Comparison of ENCODE assay signal across 8 cellular contexts in the genomic region with DNA sequence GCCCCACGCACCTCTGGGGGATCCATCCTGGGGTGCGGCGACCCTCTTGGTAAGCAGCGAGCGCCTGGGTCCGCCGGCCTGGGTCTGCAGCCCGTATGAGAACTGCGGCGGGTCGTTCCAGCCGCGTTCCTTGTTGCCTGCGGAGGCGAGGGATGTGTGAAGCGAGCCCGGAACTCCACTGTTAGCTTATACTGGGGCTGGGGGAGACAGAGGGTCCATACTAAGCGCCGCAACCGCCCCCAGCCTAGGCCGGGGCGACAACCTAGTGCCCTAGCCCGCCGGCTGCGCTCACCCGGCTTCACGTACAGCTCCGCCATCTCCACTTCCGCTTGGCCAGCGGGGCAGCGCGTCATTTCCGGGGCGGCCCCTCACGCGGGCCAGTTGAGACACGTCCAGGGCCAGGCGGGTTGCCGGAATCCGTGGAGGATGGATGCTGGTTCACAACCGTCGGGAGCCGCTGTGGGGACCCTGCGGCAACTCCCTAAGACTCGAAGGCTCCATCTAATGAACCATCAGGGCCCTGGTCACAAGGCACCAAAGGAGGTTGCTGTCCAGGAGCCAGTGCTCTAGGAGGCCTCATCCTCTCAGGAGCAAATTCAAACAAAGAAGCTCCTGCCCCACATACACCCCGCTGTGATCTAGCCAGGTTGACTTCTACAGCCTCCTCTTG. TPM values are rescaled to one million over a fixed set of nuclear protein-coding genes. Genes with fewer than 3 reads are reported as not detected.
A peak's percentile ranks its signal among the peaks of the same experiment; 100 is the strongest.
DNase-seq lines count a peak whose midpoint lies in the region; ATAC-seq and TF ChIP-seq lines count a peak whose summit lies in the region.

A gene (minus strand): TSS at position 338 of the 670 bp plus-strand sequence. CDS start 21 bp downstream, at position 317.

- BruUV-seq in PC-3 (replicated peaks; lab: Mats Ljungman, UMichigan): no TSS peak

- peaks cover 2% of the 10 kb centered on the region for H3K36me3 Mint-ChIP-seq in IgD-negative memory B cell
- H3K36me3 Mint-ChIP-seq in activated T-cell treated with anti-CD3 and anti-CD28 coated beads, Interleukin-2, amount 50 U/mL, for 4 hours (ENCODE audit: insufficient read depth): peaks cover 12% of the 10 kb centered on the region

- H3K9me3 Mint-ChIP-seq in IgD-negative memory B cell: no peaks in the 10 kb centered on the region
- H3K9me3 Mint-ChIP-seq in activated T-cell treated with anti-CD3 and anti-CD28 coated beads, Interleukin-2, amount 50 U/mL, for 4 hours: no peaks in the 10 kb centered on the region

- H3K9me3 ChIP-seq in PC-3 (ENCODE audit: low read length): no peaks in the 10 kb centered on the region
- no peaks in the 10 kb centered on the region for H3K9me3 ChIP-seq in muscle layer of duodenum (ENCODE audit: control insufficient read depth in 1 of 2, low read length in 2 of 2)

- intact Hi-C loops in PC-3 (cut with micrococcal nuclease): no loop called here

- peak within 1 kb of the TSS; percentile 92 to 98 (median 96) for H3K4me3 Mint-ChIP-seq in IgD-negative memory B cell
- H3K4me3 Mint-ChIP-seq in activated T-cell treated with anti-CD3 and anti-CD28 coated beads, Interleukin-2, amount 50 U/mL, for 4 hours: peak within 1 kb of the TSS; percentile 90

- H3K27me3 Mint-ChIP-seq in IgD-negative memory B cell: no peaks in the 10 kb centered on the region
- H3K27me3 Mint-ChIP-seq in activated T-cell treated with anti-CD3 and anti-CD28 coated beads, Interleukin-2, amount 50 U/mL, for 4 hours (ENCODE audit: low read depth): no peaks in the 10 kb centered on the region

- H3K36me3 ChIP-seq in PC-3 (ENCODE audit: low read depth, low read length) (no peaks in the 10 kb centered on the region), muscle layer of duodenum (ENCODE audit: control insufficient read depth in 1 of 2, insufficient read depth in 2 of 2, low read length in 2 of 2) (peaks cover 9 to 22% of the 10 kb centered on the region in 2 donors)

- peak within 1 kb of the TSS; percentile 76 for H2AFZ ChIP-seq in PC-3 (ENCODE audit: low read length)

- H3K27me3 ChIP-seq in PC-3 (ENCODE audit: low read length): no peaks in the 10 kb centered on the region
- no peaks in the 10 kb centered on the region for H3K27me3 ChIP-seq in muscle layer of duodenum (ENCODE audit: low read depth, low read length)

- CTCF ChIA-PET in PC-3 (lab: Charles Lee): no interaction called here

- POLR2A ChIA-PET in PC-3 (lab: Charles Lee; ENCODE audit: unreplicated experiment): interaction anchor here (0.6 to 0.7 kb wide), 3 partner anchors 17 to 246 kb away, joined by 4 to 5 read pairs (median 4); no protein-coding TSS in a partner anchor

- no peaks in the 10 kb centered on the region for H3K9me2 ChIP-seq in PC-3 (replicated peaks; ENCODE audit: low read length)

- H3K4me3 ChIP-seq in PC-3 (ENCODE audit: low read length) (peak within 1 kb of the TSS; percentile 90), muscle layer of duodenum (ENCODE audit: low read depth in 1 of 2, low read length in 2 of 2) (peak within 1 kb of the TSS; percentile 78 to 94)

- H3K4me2 ChIP-seq in PC-3 (ENCODE audit: low read length): peak within 1 kb of the TSS; percentile 92

- H4K20me1 ChIP-seq in PC-3 (ENCODE audit: low read length): no peaks in the 10 kb centered on the region

- H3K4me1 ChIP-seq in PC-3 (ENCODE audit: insufficient read depth, low read length) (peaks cover 31% of the 10 kb centered on the region), muscle layer of duodenum (ENCODE audit: control insufficient read depth in 1 of 2, insufficient read depth in 2 of 2, low read length in 2 of 2) (peaks cover 11 to 20% of the 10 kb centered on the region in 2 donors)

- H3K27ac Mint-ChIP-seq in IgD-negative memory B cell: peak within 1 kb of the TSS; percentile 93 to 98 (median 93)

- peak within 1 kb of the TSS; percentile 93 for H3K9ac ChIP-seq in PC-3 (ENCODE audit: low read length)

- no peak for TF ChIP-seq CTCF in PC-3 (conservative IDR thresholded peaks at IDR 0.05; ENCODE audit: low read depth, low read length)

- DNase-seq in DMS153 treated with DMSO at 0.1 percent for 48 hours (lab: John Stamatoyannopoulos, UW; ENCODE audit: unreplicated experiment) (peak; percentile 42), PC-3 (peak; percentile 90)
- peak; percentile 73 for DNase-seq in activated T-cell treated with anti-CD3 and anti-CD28 coated beads, Interleukin-2, amount 50 U/mL, for 4 hours
- peak; percentile 77 for DNase-seq in stimulated activated CD8-positive, alpha-beta memory T cell treated with anti-CD3 and anti-CD28 coated beads, Interleukin-7, amount 100 ng/mL, for 24 hours (ENCODE audit: low read depth)

- H3F3A ChIP-seq in PC-3 (ENCODE audit: low read length, unreplicated experiment): no peaks in the 10 kb centered on the region

- peak; percentile 95 for ATAC-seq in GM21576 (IDR thresholded peaks at IDR 0.05; ENCODE audit: unreplicated experiment)
- ATAC-seq in PC-3: peak; percentile 95
- peak; percentile 94 to 97 for ATAC-seq in activated T-cell treated with anti-CD3 and anti-CD28 coated beads, Interleukin-2, amount 50 U/mL, for 4 hours
- ATAC-seq in esophagus mucosa: peak; percentile 92

- H3K79me2 ChIP-seq in PC-3 (ENCODE audit: low read length): peaks cover 45% of the 10 kb centered on the region

- H3K4me1 Mint-ChIP-seq in IgD-negative memory B cell: peaks cover 38 to 42% (median 38%) of the 10 kb centered on the region in 3 donors
- H3K4me1 Mint-ChIP-seq in activated T-cell treated with anti-CD3 and anti-CD28 coated beads, Interleukin-2, amount 50 U/mL, for 4 hours (ENCODE audit: low read depth): peaks cover 46% of the 10 kb centered on the region

- peak within 1 kb of the TSS; percentile 20 for H3K27ac ChIP-seq in PC-3 (ENCODE audit: low read length)
- H3K27ac ChIP-seq in muscle layer of duodenum (ENCODE audit: low read length): peak within 1 kb of the TSS; percentile 96

RNA-seq across cellular contexts. Expression of the gene that starts here (rescaled TPM):
- polyA plus RNA-seq in IgD-negative memory B cell: 31.8 TPM
- total RNA-seq in PC-3 (2014; rRNA removed) (48.6 and 55.8 TPM in 2 replicates), esophagus mucosa (28.6 TPM)
- total RNA-seq in activated T-cell treated with anti-CD3 and anti-CD28 coated beads, Interleukin-2, amount 50 U/mL, for 4 hours: 10 to 100 TPM; 57.6 to 68.6 (median 67.7) TPM

Comparison
In these comparisons a context has a peak if more than half of its experiments do, and no peak if none do; other contexts are left out.
1. Peak in every context shown above with its lines: DNase-seq, ATAC-seq, H3K4me3 ChIP-seq and H3K27ac ChIP-seq.